8 cellular contexts compared by ENCODE assay signal in the genomic region with DNA sequence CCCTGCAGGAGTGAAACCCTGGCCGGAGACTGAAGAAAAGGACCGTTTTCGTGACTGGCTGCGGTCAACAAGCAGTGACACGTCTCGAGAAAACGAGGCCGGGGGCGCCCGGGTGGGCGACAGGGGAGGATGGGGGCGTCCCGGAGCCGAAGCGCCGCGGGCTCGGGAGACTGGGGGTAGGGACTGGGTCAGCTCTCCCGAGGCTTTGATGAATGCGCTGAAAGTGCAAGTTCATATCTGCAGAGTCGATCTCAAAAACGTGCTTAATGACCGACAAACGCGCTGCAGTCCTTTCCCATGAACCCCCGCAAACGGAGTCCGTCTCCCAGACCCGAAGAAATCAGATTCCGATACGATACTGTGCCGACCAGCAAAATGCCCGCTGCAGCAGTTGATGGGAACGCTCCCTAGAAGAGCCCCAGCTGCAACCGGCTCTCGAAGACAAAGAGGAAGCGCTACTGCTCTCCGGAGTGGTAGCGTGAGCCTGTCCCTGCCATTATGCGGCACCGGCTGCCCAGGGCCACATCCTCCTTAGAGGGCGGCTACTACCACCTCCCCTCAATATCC. TPM values are rescaled to one million over a fixed set of nuclear protein-coding genes. Genes with fewer than 3 reads are reported as not detected.
DNase-seq lines count a peak whose midpoint lies in the region; ATAC-seq and TF ChIP-seq lines count a peak whose summit lies in the region.

No MANE protein-coding gene starts in this region.

- H3K36me3 Mint-ChIP-seq in osteocyte (ENCODE audit: unreplicated experiment): no peaks in the 10 kb centered on the region

- no peak for TF ChIP-seq CTCF in RWPE1 (conservative IDR thresholded peaks at IDR 0.05; ENCODE audit: low read depth)
- TF ChIP-seq CTCF in osteocyte (IDR thresholded peaks at IDR 0.05): no peak

- ATAC-seq in GM19397 (IDR thresholded peaks at IDR 0.05; ENCODE audit: unreplicated experiment) (peak; percentile 39), HG03521 (IDR thresholded peaks at IDR 0.05; ENCODE audit: unreplicated experiment) (peak; percentile 43), Right ventricle myocardium superior (ENCODE audit: poor library complexity) (peak; percentile 51)

- POLR2A ChIA-PET in RWPE1 (lab: Yijun Ruan, JAX; ENCODE audit: low non-redundant PET): no interaction called here

- peak overlapping the region; percentile 73 for H3K27ac Mint-ChIP-seq in osteocyte (ENCODE audit: unreplicated experiment)

- H3K4me1 ChIP-seq in BLaER1: peaks cover 11% of the 10 kb centered on the region

- H3K9ac ChIP-seq in BLaER1: peak overlapping the region; percentile 75

- DNase-seq in RWPE1 (ENCODE audit: low spot score): peak; percentile 0
- DNase-seq in activated naive CD4-positive, alpha-beta T cell treated with anti-CD3 and anti-CD28 coated beads, Interleukin-2, amount 50 U/mL, for 16 hours: peak; percentile 15
- peak; percentile 57 for DNase-seq in Right ventricle myocardium superior
- DNase-seq in osteocyte (ENCODE audit: extremely low spot score, unreplicated experiment): no peak
- DNase-seq in mesenteric fat pad (ENCODE audit: low spot score): no peak

- CTCF ChIA-PET in RWPE1 (lab: Yijun Ruan, JAX): no interaction called here

- H3K4me3 Mint-ChIP-seq in osteocyte (ENCODE audit: unreplicated experiment): peak overlapping the region; percentile 80

- H4K20me1 ChIP-seq in BLaER1: peaks cover 12% of the 10 kb centered on the region; the same call in 1 of the 2 replicates

- peak overlapping the region; percentile 76 for H3K4me3 ChIP-seq in BLaER1

- no peaks in the 10 kb centered on the region for H3K9me3 ChIP-seq in BLaER1

- H3K27me3 Mint-ChIP-seq in osteocyte (ENCODE audit: unreplicated experiment): peaks cover 7% of the 10 kb centered on the region

- no peaks in the 10 kb centered on the region for H3K27me3 ChIP-seq in BLaER1

- peaks cover 10% of the 10 kb centered on the region for H3K4me1 Mint-ChIP-seq in osteocyte (ENCODE audit: unreplicated experiment)

- intact Hi-C loops in Right ventricle myocardium superior (cut with DNase I): no loop called here

- peak overlapping the region; percentile 82 for H3K4me2 ChIP-seq in BLaER1

- H3K9me3 Mint-ChIP-seq in osteocyte (ENCODE audit: unreplicated experiment): peaks cover 10% of the 10 kb centered on the region

- H3K27ac ChIP-seq in BLaER1 (peak overlapping the region; percentile 65), RWPE1 (peak overlapping the region; percentile 59)

- no peaks in the 10 kb centered on the region for H3K36me3 ChIP-seq in BLaER1

RNA-seq across cellular contexts. Expression of a gene that starts 0.8 kb away (rescaled TPM):
- total RNA-seq in Right ventricle myocardium superior (71.5 TPM), osteocyte (61.9 and 66.3 TPM in 2 replicates), mesenteric fat pad (68.3 TPM)

Comparison
In these comparisons a context has a peak if more than half of its experiments do, and no peak if none do; other contexts are left out.
1. DNase-seq: peak in RWPE1 (single experiment), activated naive CD4-positive, alpha-beta T cell treated with anti-CD3 and anti-CD28 coated beads, Interleukin-2, amount 50 U/mL, for 16 hours (single experiment) and Right ventricle myocardium superior (single experiment); none in osteocyte (single experiment) and mesenteric fat pad (single experiment).
2. Peak in every context shown above with its lines, with median percentiles within 50 percentile points of each other: ATAC-seq.